In genomic region chr11:6843670-6844069, GRCh38 we compare ENCODE assay signal across 19 cellular contexts. TPM values are rescaled to one million over a fixed set of nuclear protein-coding genes. Genes with fewer than 3 reads are reported as not detected.
DNase-seq lines count a peak whose midpoint lies in the region; ATAC-seq and TF ChIP-seq lines count a peak whose summit lies in the region.
"Had no signal": no experiment of that assay in that cellular context is flagged by ENCODE, and none has a peak within 500 bp of the region (broad histone marks: within the 10 kb centered on the region; RNA-seq: fewer than 3 reads in every experiment).

No MANE protein-coding gene starts in this region.

- TF ChIP-seq CTCF in GM23338 (conservative IDR thresholded peaks at IDR 0.05; ENCODE audit: low read depth in 2 of 2) = no peak

- H3F3A ChIP-seq in GM23338 (replicated peaks; ENCODE audit: low read depth) = no peaks in the 10 kb centered on the region

- H3K36me3 Mint-ChIP-seq in GM23338 (ENCODE audit: low read depth) = 0 out of 3 replicates have a peak, but pooled peaks cover 6% of the 10 kb centered on the region
- H3K36me3 Mint-ChIP-seq: CD4-positive, CD25-positive, alpha-beta regulatory T cell had no signal

- no peaks in the 10 kb centered on the region for H3K79me2 ChIP-seq in GM23338 (replicated peaks; ENCODE audit: insufficient read depth)

- H3K4me1 Mint-ChIP-seq in GM23338 = peaks cover 18% of the 10 kb centered on the region
- H3K4me1 Mint-ChIP-seq: CD4-positive, CD25-positive, alpha-beta regulatory T cell had no signal

- H4K91ac ChIP-seq in neuronal stem cell (ENCODE audit: low read depth, low read length, poor library complexity) = no peak overlapping the region

- peaks cover 1% of the 10 kb centered on the region for H3K27me3 Mint-ChIP-seq in GM23338 (ENCODE audit: insufficient read depth, low read depth, poor library complexity)

- H3K14ac ChIP-seq in neuronal stem cell (ENCODE audit: low read length) = no peak overlapping the region

- H3K4me1 ChIP-seq in GM23338 (ENCODE audit: insufficient read depth) = peaks cover 15% of the 10 kb centered on the region; the same call in 1 of the 2 replicates
- H3K4me1 ChIP-seq in HUES48 (ENCODE audit: control insufficient read depth, insufficient read depth, low read length) = peaks cover 19% of the 10 kb centered on the region
- no peaks in the 10 kb centered on the region for H3K4me1 ChIP-seq in neuronal stem cell (ENCODE audit: control insufficient read depth in 2 of 2, insufficient read depth in 1 of 2, low read depth in 1 of 2, low read length in 2 of 2)
- H3K4me1 ChIP-seq: A549; BLaER1 treated with 17β-estradiol and CSF1 and Interleukin-3, amounts not matched to agents 10 nM and 100 nM had no signal

- H3K4me3 ChIP-seq in GM23338 = no peak overlapping the region
- H3K4me3 ChIP-seq in HUES48 (ENCODE audit: low read depth, low read length) = no peak overlapping the region; the same call in 1 of the 2 replicates
- H3K4me3 ChIP-seq in neuronal stem cell (ENCODE audit: low read length in 2 of 2) = no peak overlapping the region
- H3K4me3 ChIP-seq: A549; BLaER1 treated with 17β-estradiol and CSF1 and Interleukin-3, amounts not matched to agents 10 nM and 100 nM had no signal

- no peaks in the 10 kb centered on the region for H4K20me1 ChIP-seq in GM23338 (replicated peaks; ENCODE audit: insufficient read depth)
- H4K20me1 ChIP-seq: BLaER1 treated with 17β-estradiol and CSF1 and Interleukin-3, amounts not matched to agents 10 nM and 100 nM had no signal

- H3K36me3 ChIP-seq in GM23338 (ENCODE audit: insufficient read depth) (no peaks in the 10 kb centered on the region), HUES48 (ENCODE audit: control insufficient read depth, insufficient read depth, low read length) (no peaks in the 10 kb centered on the region), neuronal stem cell (replicated peaks in 1 of 2; ENCODE audit: control insufficient read depth in 2 of 2, insufficient read depth in 2 of 2, low read length in 2 of 2) (no peaks in the 10 kb centered on the region)
- H3K36me3 ChIP-seq: BLaER1 treated with 17β-estradiol and CSF1 and Interleukin-3, amounts not matched to agents 10 nM and 100 nM had no signal

- H3K4ac ChIP-seq in neuronal stem cell (ENCODE audit: low read length) = no peak overlapping the region

- 0 out of 2 replicates have a peak overlapping the region, but pooled peaks have one; percentile 0 for H3K9ac ChIP-seq in HUES48 (ENCODE audit: low read depth, low read length)
- H3K9ac ChIP-seq in neuronal stem cell (ENCODE audit: low read depth, low read length, poor library complexity) = no peak overlapping the region
- H3K9ac ChIP-seq: BLaER1 treated with 17β-estradiol and CSF1 and Interleukin-3, amounts not matched to agents 10 nM and 100 nM had no signal

- no peak overlapping the region for H3K18ac ChIP-seq in neuronal stem cell (ENCODE audit: low read length)

- H3K27me3 ChIP-seq in GM23338 (ENCODE audit: insufficient read depth) = no peaks in the 10 kb centered on the region
- no peaks in the 10 kb centered on the region for H3K27me3 ChIP-seq in HUES48 (ENCODE audit: control insufficient read depth, insufficient read depth, low read length)
- no peaks in the 10 kb centered on the region for H3K27me3 ChIP-seq in neuronal stem cell (ENCODE audit: control insufficient read depth in 3 of 3, insufficient read depth in 3 of 3, low read depth in 1 of 3, low read length in 3 of 3)
- H3K27me3 ChIP-seq: BLaER1 treated with 17β-estradiol and CSF1 and Interleukin-3, amounts not matched to agents 10 nM and 100 nM had no signal

- H2BK12ac ChIP-seq in neuronal stem cell (ENCODE audit: low read length) = no peak overlapping the region

- no peak overlapping the region for H3K4me3 Mint-ChIP-seq in GM23338
- H3K4me3 Mint-ChIP-seq: CD4-positive, CD25-positive, alpha-beta regulatory T cell had no signal

- no peak overlapping the region for H2BK120ac ChIP-seq in neuronal stem cell (ENCODE audit: low read depth, low read length)

- no peak overlapping the region for H3K27ac ChIP-seq in GM23338 (ENCODE audit: low read depth)
- H3K27ac ChIP-seq in HUES48 (ENCODE audit: low read depth, low read length) = peak overlapping the region; percentile 59
- H3K27ac ChIP-seq in neuronal stem cell (replicated peaks; ENCODE audit: low read length) = peak overlapping the region; percentile 21
- H3K27ac ChIP-seq: A549; BLaER1 treated with 17β-estradiol and CSF1 and Interleukin-3, amounts not matched to agents 10 nM and 100 nM; HL-60 had no signal

- WGBS in neuronal stem cell (ENCODE audit: extremely low coverage in 2 of 2, insufficient read length in 2 of 2, insufficient replicate concordance in 1 of 2), 2 donors = no CpG with 5 or more reads among the region's 2 CpGs

- no peak overlapping the region for H2BK5ac ChIP-seq in neuronal stem cell (ENCODE audit: low read length)

- H2AK5ac ChIP-seq in neuronal stem cell (ENCODE audit: low read depth, low read length) = no peak overlapping the region

- H3K9me2 ChIP-seq in GM23338 (ENCODE audit: insufficient read depth) = peaks cover 18% of the 10 kb centered on the region; the same call in 1 of the 2 replicates

- H3K9me3 ChIP-seq in HUES48 (ENCODE audit: control insufficient read depth, insufficient read depth, low read length) (no peaks in the 10 kb centered on the region; the same call in 1 of the 2 replicates), neuronal stem cell (replicated peaks in 1 of 2; ENCODE audit: control insufficient read depth in 2 of 2, insufficient read depth in 1 of 2, low read depth in 1 of 2, low read length in 2 of 2) (peaks cover 2 to 3% of the 10 kb centered on the region in 2 donors)
- H3K9me3 ChIP-seq: A549 had no signal

- H3K4me2 ChIP-seq in GM23338 (no peak overlapping the region), neuronal stem cell (ENCODE audit: insufficient read depth, low read length, poor library complexity, severe bottlenecking) (no peak overlapping the region)
- H3K4me2 ChIP-seq: A549; BLaER1 treated with 17β-estradiol and CSF1 and Interleukin-3, amounts not matched to agents 10 nM and 100 nM had no signal

- peak overlapping the region; percentile 22; the same call in 1 of the 2 replicates for H3K27ac Mint-ChIP-seq in GM23338
- H3K27ac Mint-ChIP-seq: CD4-positive, CD25-positive, alpha-beta regulatory T cell had no signal

- DNase-seq in GM23338 (ENCODE audit: low spot score) (peak; percentile 20), iPS-NIHi11 (ENCODE audit: low spot score) (peak; percentile 22), neuronal stem cell (ENCODE audit: low spot score) (no peak), NCI-H1930 (lab: John Stamatoyannopoulos, UW) (no peak), T-helper 9 cell (no peak)
- DNase-seq: Calu3; CD4-positive, CD25-positive, alpha-beta regulatory T cell; DMS 273 treated with DMSO at 0.1 percent for 48 hours; DMS79 treated with DMSO at 0.1 percent for 48 hours; EL; IMR-90; KBM-7 had no signal

- no peaks in the 10 kb centered on the region for H3K79me1 ChIP-seq in neuronal stem cell (ENCODE audit: low read depth, low read length)

- ATAC-seq in GM23338 = no peak; the same call in 2 of the 3 replicates
- ATAC-seq: A549, HCT116 had no signal

- H2AFZ ChIP-seq in GM23338 = peak overlapping the region; percentile 0; the same call in 1 of the 2 replicates
- peak overlapping the region; percentile 57 for H2AFZ ChIP-seq in neuronal stem cell (ENCODE audit: low read length)

- peaks cover 6% of the 10 kb centered on the region for H3K9me3 Mint-ChIP-seq in GM23338

- no peak overlapping the region for H3K23ac ChIP-seq in neuronal stem cell (ENCODE audit: low read depth, low read length, poor library complexity)

- H2BK15ac ChIP-seq in neuronal stem cell (ENCODE audit: low read length) = no peak overlapping the region

- no peak overlapping the region for H4K8ac ChIP-seq in neuronal stem cell (ENCODE audit: low read depth, low read length)

TF ChIP-seq in GM23338, 12 proteins besides CTCF, POLR2A, EP300 and RAD21 (continues in another document):
- TF ChIP-seq CREB1 (CRISPR knock-in tag; IDR thresholded peaks at IDR 0.05; ENCODE audit: low read depth) (no peak), STAT1 (IDR thresholded peaks at IDR 0.05; ENCODE audit: unreplicated experiment) (no peak)

RNA-seq across cellular contexts. Expression of gene OR10A5, which starts 1.8 kb away (rescaled TPM):
- not detected in 2 replicates for total RNA-seq in GM23338 (2014; rRNA removed; shearing (Covaris generic))
- 0.37 TPM in 1 of 2 replicates, not detected in the other for polyA plus RNA-seq in GM23338 (2016; fragmentation: Nextera tagmentation; extraction: Ambion mirVana)
- not detected for polyA plus RNA-seq in neuronal stem cell (2013, experiment 1 of 2)
- polyA plus RNA-seq in neuronal stem cell (2013, experiment 2 of 2) = not detected
- total RNA-seq: Calu3; CD4-positive, CD25-positive, alpha-beta regulatory T cell; H4; IMR-90 had no signal
- polyA plus RNA-seq: A549; AG04450; CD4-positive, CD25-positive, alpha-beta regulatory T cell; IMR-90 had no signal

RNA-seq across cellular contexts. Expression of gene OR10A2, which starts 19.2 kb away (rescaled TPM):
- not detected in 2 replicates for total RNA-seq in GM23338 (2014; rRNA removed; shearing (Covaris generic))
- polyA plus RNA-seq in GM23338 (2016; fragmentation: Nextera tagmentation; extraction: Ambion mirVana) = 0.14 and 0.27 TPM in 2 replicates
- not detected for polyA plus RNA-seq in neuronal stem cell (2013, experiment 1 of 2)
- not detected for polyA plus RNA-seq in neuronal stem cell (2013, experiment 2 of 2)
- total RNA-seq: Calu3; CD4-positive, CD25-positive, alpha-beta regulatory T cell; H4; IMR-90 had no signal
- polyA plus RNA-seq: A549; AG04450; CD4-positive, CD25-positive, alpha-beta regulatory T cell; IMR-90 had no signal

RNA-seq across cellular contexts. Expression of gene OR10A4, which starts 32.8 kb away (rescaled TPM):
- not detected in 2 replicates for total RNA-seq in GM23338 (2014; rRNA removed; shearing (Covaris generic))
- polyA plus RNA-seq in GM23338 (2016; fragmentation: Nextera tagmentation; extraction: Ambion mirVana) = 0.21 TPM in 1 of 2 replicates, not detected in the other
- not detected for polyA plus RNA-seq in neuronal stem cell (2013, experiment 1 of 2)
- polyA plus RNA-seq in neuronal stem cell (2013, experiment 2 of 2) = not detected
- total RNA-seq: Calu3; CD4-positive, CD25-positive, alpha-beta regulatory T cell; H4; IMR-90 had no signal
- polyA plus RNA-seq: A549; AG04450; CD4-positive, CD25-positive, alpha-beta regulatory T cell; IMR-90 had no signal

RNA-seq across cellular contexts. Expression of gene OR6A2, which starts 44.2 kb away (rescaled TPM):
- total RNA-seq in GM23338 (2014; rRNA removed; shearing (Covaris generic)) = 0.97 and 1.7 TPM in 2 replicates
- polyA plus RNA-seq in GM23338 (2016; fragmentation: Nextera tagmentation; extraction: Ambion mirVana) = 0.06 and 0.07 TPM in 2 replicates
- not detected for polyA plus RNA-seq in neuronal stem cell (2013, experiment 1 of 2)
- polyA plus RNA-seq in neuronal stem cell (2013, experiment 2 of 2) = 0.01 TPM
- total RNA-seq: CD4-positive, CD25-positive, alpha-beta regulatory T cell had no signal
- polyA plus RNA-seq: CD4-positive, CD25-positive, alpha-beta regulatory T cell had no signal

RNA-seq across cellular contexts. Expression of gene OR2D2, which starts 48.6 kb away (rescaled TPM):
- 0.24 and 1.3 TPM in 2 replicates for total RNA-seq in GM23338 (2014; rRNA removed; shearing (Covaris generic))
- polyA plus RNA-seq in GM23338 (2016; fragmentation: Nextera tagmentation; extraction: Ambion mirVana) = 0.24 TPM in 1 of 2 replicates, not detected in the other
- polyA plus RNA-seq in neuronal stem cell (2013, experiment 1 of 2) = not detected
- not detected for polyA plus RNA-seq in neuronal stem cell (2013, experiment 2 of 2)
- total RNA-seq: Calu3; CD4-positive, CD25-positive, alpha-beta regulatory T cell; H4 had no signal
- polyA plus RNA-seq: A549; AG04450; CD4-positive, CD25-positive, alpha-beta regulatory T cell had no signal

Comparison
In these comparisons a context has a peak if more than half of its experiments do, and no peak if none do; other contexts are left out.
1. DNase-seq: peak in GM23338 (single experiment) and iPS-NIHi11 (single experiment); none in neuronal stem cell (single experiment), NCI-H1930 (0 of 2) and T-helper 9 cell (single experiment).